Comparison of ENCODE assay signal across 8 cellular contexts in genomic region chr15:69666921-69667811, GRCh38.
A peak's percentile ranks its signal among the peaks of the same experiment; 100 is the strongest.
DNase-seq lines count a peak whose midpoint lies in the region; ATAC-seq and TF ChIP-seq lines count a peak whose summit lies in the region.

No MANE protein-coding gene starts in this region.

- H3K4me1 Mint-ChIP-seq in progenitor cell of endocrine pancreas (ENCODE audit: low read depth): peaks cover 4% of the 10 kb centered on the region

- no peak overlapping the region for H3K27ac Mint-ChIP-seq in progenitor cell of endocrine pancreas

- WGBS in liver: 82% methylated on average over 19 of the region's 19 CpGs

- H3K27ac ChIP-seq in liver (ENCODE audit: low read depth in 1 of 2, low read length in 2 of 2) (peak overlapping the region; percentile 29 to 68), foreskin keratinocyte (no peak overlapping the region)

- no peaks in the 10 kb centered on the region for H3K9me3 Mint-ChIP-seq in progenitor cell of endocrine pancreas (ENCODE audit: low read depth)

- H3K27me3 Mint-ChIP-seq in progenitor cell of endocrine pancreas: peaks cover 69% of the 10 kb centered on the region

- no peak for TF ChIP-seq RAD21 in liver (IDR thresholded peaks at IDR 0.05)

- DNase-seq in GM12864 (ENCODE audit: low read depth) (peak; percentile 85), NOMO-1 treated with DMSO at 0.1 percent for 48 hours (lab: John Stamatoyannopoulos, UW; ENCODE audit: unreplicated experiment) (peak; percentile 92), foreskin keratinocyte (no peak), progenitor cell of endocrine pancreas (ENCODE audit: low spot score, unreplicated experiment) (no peak), MG63 (no peak)
- DNase-seq in effector CD4-positive, alpha-beta T cell: no peak

- ATAC-seq in GM21737 (IDR thresholded peaks at IDR 0.05; ENCODE audit: unreplicated experiment) (peak; percentile 35), foreskin keratinocyte (no peak)

- H3K4me1 ChIP-seq in liver (ENCODE audit: control insufficient read depth in 4 of 4, insufficient read depth in 4 of 4, low read length in 3 of 4) (peaks cover 0 to 3% (median 1%) of the 10 kb centered on the region in 4 donors), foreskin keratinocyte (no peaks in the 10 kb centered on the region)

- H3K27me3 ChIP-seq in liver (ENCODE audit: control insufficient read depth in 4 of 4, insufficient read depth in 4 of 4, low read length in 3 of 4): no peaks in the 10 kb centered on the region
- H3K27me3 ChIP-seq in foreskin keratinocyte: peaks cover 52% of the 10 kb centered on the region
- H3K27me3 ChIP-seq in MG63: no peaks in the 10 kb centered on the region

- H3K9me3 ChIP-seq in liver (ENCODE audit: control insufficient read depth in 4 of 4, low read length in 3 of 4) (no peaks in the 10 kb centered on the region), MG63 (no peaks in the 10 kb centered on the region)

- no peak overlapping the region for H3K9ac ChIP-seq in liver (ENCODE audit: low read depth in 1 of 2, low read length in 2 of 2)

- H3K36me3 ChIP-seq in liver (ENCODE audit: control insufficient read depth in 4 of 4, insufficient read depth in 3 of 4, low read depth in 1 of 4, low read length in 3 of 4) (no peaks in the 10 kb centered on the region), MG63 (no peaks in the 10 kb centered on the region)

- H3K36me3 Mint-ChIP-seq in progenitor cell of endocrine pancreas (ENCODE audit: insufficient read depth): no peaks in the 10 kb centered on the region

- TF ChIP-seq CTCF in GM12864 (IDR thresholded peaks at IDR 0.05; ENCODE audit: low read depth, low read length, missing control alignments) (no peak), liver (IDR thresholded peaks at IDR 0.05; ENCODE audit: low read depth, low read length, missing input control) (no peak), foreskin keratinocyte (conservative IDR thresholded peaks at IDR 0.05) (no peak), progenitor cell of endocrine pancreas (IDR thresholded peaks at IDR 0.05; ENCODE audit: unreplicated experiment) (no peak)

- no peak overlapping the region for H3K4me3 Mint-ChIP-seq in progenitor cell of endocrine pancreas (ENCODE audit: low read depth)

- H3K4me3 ChIP-seq in GM12864 (ENCODE audit: low read depth, low read length) (no peak overlapping the region), liver (ENCODE audit: low read depth in 1 of 3, low read length in 3 of 3) (no peak overlapping the region), MG63 (no peak overlapping the region)

TF ChIP-seq in liver, 16 proteins besides CTCF, POLR2A, EP300 and RAD21:
- no peak for TF ChIP-seq TAF1 (conservative IDR thresholded peaks at IDR 0.05)
- no peak for TF ChIP-seq REST (IDR thresholded peaks at IDR 0.05)
- no peak for TF ChIP-seq RXRA (IDR thresholded peaks at IDR 0.05)
- no peak for TF ChIP-seq JUND (IDR thresholded peaks at IDR 0.05)
TF ChIP-seq in liver: peak in this region for 0.

Comparison
In these comparisons a context has a peak if more than half of its experiments do, and no peak if none do; other contexts are left out.
1. DNase-seq: peak in GM12864 (single experiment) and NOMO-1 treated with DMSO at 0.1 percent for 48 hours (single experiment); none in effector CD4-positive, alpha-beta T cell (single experiment), foreskin keratinocyte (0 of 2), progenitor cell of endocrine pancreas (single experiment) and MG63 (single experiment).